8 cellular contexts compared by ENCODE assay signal in the genomic region with DNA sequence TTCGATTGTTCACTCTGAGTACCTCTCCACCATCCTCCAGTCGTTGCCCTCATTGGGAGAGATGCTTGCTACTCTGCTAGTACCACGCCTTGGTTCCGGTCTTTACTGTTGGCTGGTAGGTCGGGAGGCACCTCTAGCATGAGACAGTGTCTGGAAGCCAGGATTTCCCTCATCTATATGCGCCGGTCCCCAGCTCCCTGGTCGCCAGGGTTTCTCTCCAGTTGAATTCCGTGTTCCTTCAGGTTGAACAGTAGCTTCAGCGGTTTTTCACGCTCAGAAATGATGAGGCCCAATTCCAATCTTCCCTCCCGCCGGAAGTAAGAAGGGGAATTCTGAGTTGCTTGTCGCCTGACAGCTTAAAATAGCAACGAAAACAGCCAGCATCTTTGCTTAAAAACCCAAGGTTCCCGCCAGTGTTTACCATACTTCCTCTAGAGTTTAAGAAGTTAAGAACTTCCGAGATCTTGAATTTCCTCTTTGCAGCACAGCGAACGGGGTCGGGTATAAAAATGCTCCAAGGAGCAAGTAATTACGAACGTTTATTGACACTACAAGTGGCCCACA. TPM values are rescaled to one million over a fixed set of nuclear protein-coding genes. Genes with fewer than 3 reads are reported as not detected.
DNase-seq lines count a peak whose midpoint lies in the region; ATAC-seq and TF ChIP-seq lines count a peak whose summit lies in the region.

No MANE protein-coding gene starts in this region.

- H3K27me3 Mint-ChIP-seq in activated CD4-positive, alpha-beta memory T cell treated with anti-CD3 and anti-CD28 coated beads, Interleukin-2, amount 10 ng/mL, durations not matched to agents 7 days and 5 days: no peaks in the 10 kb centered on the region

- no peaks in the 10 kb centered on the region for H3K27me3 ChIP-seq in HL-60 (ENCODE audit: insufficient read depth, poor library complexity, severe bottlenecking)
- H3K27me3 ChIP-seq in smooth muscle cell (ENCODE audit: low read depth): peaks cover 11% of the 10 kb centered on the region
- no peaks in the 10 kb centered on the region for H3K27me3 ChIP-seq in thyroid gland

- DNase-seq in CD1c-positive myeloid dendritic cell (ENCODE audit: extremely low spot score) (peak; percentile 67), HL-60 (ENCODE audit: low read depth in 1 of 2, low spot score in 1 of 2) (peak in 1 of 2 experiments; percentile 32), foreskin melanocyte (peak; percentile 5), smooth muscle cell (lab: John Stamatoyannopoulos, UW; ENCODE audit: unreplicated experiment) (no peak), thyroid gland (no peak), NCI-H2081 treated with DMSO at 0.1 percent for 48 hours (lab: John Stamatoyannopoulos, UW) (no peak)
- DNase-seq in activated CD4-positive, alpha-beta memory T cell treated with anti-CD3 and anti-CD28 coated beads, Interleukin-2, amount 10 ng/mL, durations not matched to agents 7 days and 5 days: peak; percentile 76

- peak overlapping the region; percentile 78 for H3K4me3 ChIP-seq in HL-60 (replicated peaks; ENCODE audit: insufficient read depth, low read length)
- peak overlapping the region; percentile 70 for H3K4me3 ChIP-seq in smooth muscle cell
- H3K4me3 ChIP-seq in thyroid gland (replicated peaks in 1 of 3): no peak overlapping the region

- H3F3A ChIP-seq in smooth muscle cell (ENCODE audit: low read depth): no peaks in the 10 kb centered on the region

- peak overlapping the region; percentile 91 for H3K27ac ChIP-seq in HL-60 (replicated peaks)
- no peak overlapping the region for H3K27ac ChIP-seq in smooth muscle cell (ENCODE audit: low read depth)
- no peak overlapping the region for H3K27ac ChIP-seq in thyroid gland

- H3K4me1 ChIP-seq in smooth muscle cell (ENCODE audit: low read depth): no peaks in the 10 kb centered on the region
- H3K4me1 ChIP-seq in thyroid gland: peaks cover 0 to 7% of the 10 kb centered on the region in 2 donors

- H3K79me2 ChIP-seq in smooth muscle cell (ENCODE audit: low read depth): peaks cover 20% of the 10 kb centered on the region

- 52% methylated on average over 22 of the region's 22 CpGs for WGBS in smooth muscle cell (ENCODE audit: low lambda C conversion rate)
- 6 to 17% methylated on average over 22 of the region's 22 CpGs for WGBS in thyroid gland, 2 donors

- H3K4me2 ChIP-seq in smooth muscle cell: peak overlapping the region; percentile 96

- CTCF ChIA-PET in activated CD4-positive, alpha-beta memory T cell treated with anti-CD3 and anti-CD28 coated beads, Interleukin-2, amount 10 ng/mL, durations not matched to agents 7 days and 5 days (lab: Charles Lee): interaction anchor here (1.5 to 5.7 kb wide), 3 partner anchors 8 to 206 kb away, joined by 4 to 49 read pairs (median 5); no protein-coding TSS in a partner anchor

- peak overlapping the region; percentile 88 for H2AFZ ChIP-seq in smooth muscle cell (ENCODE audit: low read depth)

- POLR2A ChIA-PET in activated CD4-positive, alpha-beta memory T cell treated with anti-CD3 and anti-CD28 coated beads, Interleukin-2, amount 10 ng/mL, durations not matched to agents 7 days and 5 days (lab: Charles Lee): interaction anchor here (0.7 to 6.9 kb wide), 16 partner anchors 9 to 1975 kb away, joined by 3 to 413 read pairs (median 9); partner anchors contain the start of genes CHD1 and FAM174A

- peaks cover 37% of the 10 kb centered on the region for H3K36me3 Mint-ChIP-seq in activated CD4-positive, alpha-beta memory T cell treated with anti-CD3 and anti-CD28 coated beads, Interleukin-2, amount 10 ng/mL, durations not matched to agents 7 days and 5 days (ENCODE audit: low read depth)

- H3K9ac ChIP-seq in smooth muscle cell (ENCODE audit: low read depth): no peak overlapping the region

- no peak for TF ChIP-seq POLR2A in thyroid gland (IDR thresholded peaks at IDR 0.05)

- H3K36me3 ChIP-seq in smooth muscle cell (ENCODE audit: low read depth): no peaks in the 10 kb centered on the region
- no peaks in the 10 kb centered on the region for H3K36me3 ChIP-seq in thyroid gland

- H3K27ac Mint-ChIP-seq in activated CD4-positive, alpha-beta memory T cell treated with anti-CD3 and anti-CD28 coated beads, Interleukin-2, amount 10 ng/mL, durations not matched to agents 7 days and 5 days: peak overlapping the region; percentile 99

- H3K4me1 Mint-ChIP-seq in activated CD4-positive, alpha-beta memory T cell treated with anti-CD3 and anti-CD28 coated beads, Interleukin-2, amount 10 ng/mL, durations not matched to agents 7 days and 5 days: peaks cover 29% of the 10 kb centered on the region

- ATAC-seq in GM19467 (IDR thresholded peaks at IDR 0.05; ENCODE audit: unreplicated experiment): peak; percentile 17

- no peaks in the 10 kb centered on the region for H3K9me3 Mint-ChIP-seq in activated CD4-positive, alpha-beta memory T cell treated with anti-CD3 and anti-CD28 coated beads, Interleukin-2, amount 10 ng/mL, durations not matched to agents 7 days and 5 days

- H4K20me1 ChIP-seq in smooth muscle cell (ENCODE audit: low read depth): no peaks in the 10 kb centered on the region

- H3K9me3 ChIP-seq in smooth muscle cell (replicated peaks; ENCODE audit: low read depth) (no peaks in the 10 kb centered on the region), thyroid gland (no peaks in the 10 kb centered on the region)

- intact Hi-C loops in thyroid gland (cut with DNase I): no loop called here

- TF ChIP-seq CTCF in HL-60 (IDR thresholded peaks at IDR 0.05; ENCODE audit: insufficient read depth, low read length) (no peak), smooth muscle cell (IDR thresholded peaks at IDR 0.05; ENCODE audit: borderline replicate concordance, insufficient read depth, poor library complexity, severe bottlenecking) (no peak), thyroid gland (IDR thresholded peaks at IDR 0.05) (no peak)

- H3K4me3 Mint-ChIP-seq in activated CD4-positive, alpha-beta memory T cell treated with anti-CD3 and anti-CD28 coated beads, Interleukin-2, amount 10 ng/mL, durations not matched to agents 7 days and 5 days: peak overlapping the region; percentile 97

RNA-seq across cellular contexts. Expression of gene ST8SIA4, which starts 1.3 kb away (rescaled TPM):
- total RNA-seq in activated CD4-positive, alpha-beta memory T cell treated with anti-CD3 and anti-CD28 coated beads, Interleukin-2, amount 10 ng/mL, durations not matched to agents 7 days and 5 days: 10 to 100 TPM; 69.4 to 72.1 TPM
- 53.6 and 69.8 TPM in 2 replicates for total RNA-seq in smooth muscle cell
- polyA plus RNA-seq in smooth muscle cell: 23.5 and 35.0 TPM in 2 replicates
- total RNA-seq in thyroid gland: 1 to 10 TPM; 3.4 to 7.0 (median 4.4) TPM

Comparison
In these comparisons a context has a peak if more than half of its experiments do, and no peak if none do; other contexts are left out.
1. DNase-seq: peak in CD1c-positive myeloid dendritic cell (single experiment), activated CD4-positive, alpha-beta memory T cell treated with anti-CD3 and anti-CD28 coated beads, Interleukin-2, amount 10 ng/mL, durations not matched to agents 7 days and 5 days (single experiment) and foreskin melanocyte (single experiment); none in smooth muscle cell (single experiment), thyroid gland (0 of 2) and NCI-H2081 treated with DMSO at 0.1 percent for 48 hours (single experiment).
2. H3K4me3 ChIP-seq: peak in HL-60 (single experiment) and smooth muscle cell (single experiment); none in thyroid gland (0 of 3).